In the genomic region with DNA sequence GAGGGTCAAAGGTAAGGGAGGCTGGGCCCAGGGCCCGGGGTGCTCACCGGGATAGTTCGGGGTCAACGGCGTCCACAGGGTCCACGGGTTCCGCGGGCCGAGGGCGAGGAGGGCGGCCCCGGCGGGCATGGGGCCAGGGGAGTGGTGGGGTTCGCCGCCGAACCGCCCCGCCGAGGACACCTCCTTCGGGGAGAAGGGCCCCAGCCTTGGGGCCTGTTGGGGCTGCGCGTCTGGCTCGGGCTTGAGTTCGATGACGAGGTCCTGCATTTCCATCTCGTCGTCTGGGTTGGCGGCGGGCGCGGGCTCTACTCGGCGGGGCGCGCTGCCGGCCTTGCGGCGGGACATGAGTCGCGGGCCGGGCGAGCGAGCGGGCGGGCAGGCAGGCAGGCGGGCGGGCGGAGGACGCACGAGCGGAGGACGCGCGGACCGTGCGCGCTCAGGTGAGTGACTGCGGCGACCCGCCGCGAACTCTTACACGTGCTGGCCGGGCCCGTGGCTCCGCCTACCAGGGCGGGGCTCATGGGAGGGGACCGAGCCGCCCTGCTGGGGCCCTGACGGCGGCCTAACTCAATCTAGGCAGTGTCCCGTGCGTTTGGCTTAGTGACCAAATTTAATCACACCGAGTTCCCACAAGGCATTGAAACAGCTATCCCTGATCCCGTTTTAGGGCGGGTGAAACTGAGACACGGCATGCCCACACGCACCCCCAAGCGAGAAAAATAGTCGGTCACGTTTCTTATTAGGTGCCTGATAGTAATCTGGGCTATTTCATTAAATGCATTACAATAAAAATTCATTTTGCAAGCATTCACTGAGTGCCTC, we compare ENCODE assay signal across 1 cellular context.
TF ChIP-seq lines count a peak whose summit lies in the region.

A gene (minus strand): TSS at position 450 of the 822 bp plus-strand sequence. CDS start 105 bp downstream, at position 345.

TF ChIP-seq in GM12878, 131 proteins besides CTCF, POLR2A, EP300 and RAD21 (continued from another document and continues in another):
- TF ChIP-seq, protein P1, sequence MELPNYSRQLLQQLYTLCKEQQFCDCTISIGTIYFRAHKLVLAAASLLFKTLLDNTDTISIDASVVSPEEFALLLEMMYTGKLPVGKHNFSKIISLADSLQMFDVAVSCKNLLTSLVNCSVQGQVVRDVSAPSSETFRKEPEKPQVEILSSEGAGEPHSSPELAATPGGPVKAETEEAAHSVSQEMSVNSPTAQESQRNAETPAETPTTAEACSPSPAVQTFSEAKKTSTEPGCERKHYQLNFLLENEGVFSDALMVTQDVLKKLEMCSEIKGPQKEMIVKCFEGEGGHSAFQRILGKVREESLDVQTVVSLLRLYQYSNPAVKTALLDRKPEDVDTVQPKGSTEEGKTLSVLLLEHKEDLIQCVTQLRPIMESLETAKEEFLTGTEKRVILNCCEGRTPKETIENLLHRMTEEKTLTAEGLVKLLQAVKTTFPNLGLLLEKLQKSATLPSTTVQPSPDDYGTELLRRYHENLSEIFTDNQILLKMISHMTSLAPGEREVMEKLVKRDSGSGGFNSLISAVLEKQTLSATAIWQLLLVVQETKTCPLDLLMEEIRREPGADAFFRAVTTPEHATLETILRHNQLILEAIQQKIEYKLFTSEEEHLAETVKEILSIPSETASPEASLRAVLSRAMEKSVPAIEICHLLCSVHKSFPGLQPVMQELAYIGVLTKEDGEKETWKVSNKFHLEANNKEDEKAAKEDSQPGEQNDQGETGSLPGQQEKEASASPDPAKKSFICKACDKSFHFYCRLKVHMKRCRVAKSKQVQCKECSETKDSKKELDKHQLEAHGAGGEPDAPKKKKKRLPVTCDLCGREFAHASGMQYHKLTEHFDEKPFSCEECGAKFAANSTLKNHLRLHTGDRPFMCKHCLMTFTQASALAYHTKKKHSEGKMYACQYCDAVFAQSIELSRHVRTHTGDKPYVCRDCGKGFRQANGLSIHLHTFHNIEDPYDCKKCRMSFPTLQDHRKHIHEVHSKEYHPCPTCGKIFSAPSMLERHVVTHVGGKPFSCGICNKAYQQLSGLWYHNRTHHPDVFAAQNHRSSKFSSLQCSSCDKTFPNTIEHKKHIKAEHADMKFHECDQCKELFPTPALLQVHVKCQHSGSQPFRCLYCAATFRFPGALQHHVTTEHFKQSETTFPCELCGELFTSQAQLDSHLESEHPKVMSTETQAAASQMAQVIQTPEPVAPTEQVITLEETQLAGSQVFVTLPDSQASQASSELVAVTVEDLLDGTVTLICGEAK (IDR thresholded peaks at IDR 0.05; ENCODE audit: borderline replicate concordance) = no peak
- TF ChIP-seq, protein P2, sequence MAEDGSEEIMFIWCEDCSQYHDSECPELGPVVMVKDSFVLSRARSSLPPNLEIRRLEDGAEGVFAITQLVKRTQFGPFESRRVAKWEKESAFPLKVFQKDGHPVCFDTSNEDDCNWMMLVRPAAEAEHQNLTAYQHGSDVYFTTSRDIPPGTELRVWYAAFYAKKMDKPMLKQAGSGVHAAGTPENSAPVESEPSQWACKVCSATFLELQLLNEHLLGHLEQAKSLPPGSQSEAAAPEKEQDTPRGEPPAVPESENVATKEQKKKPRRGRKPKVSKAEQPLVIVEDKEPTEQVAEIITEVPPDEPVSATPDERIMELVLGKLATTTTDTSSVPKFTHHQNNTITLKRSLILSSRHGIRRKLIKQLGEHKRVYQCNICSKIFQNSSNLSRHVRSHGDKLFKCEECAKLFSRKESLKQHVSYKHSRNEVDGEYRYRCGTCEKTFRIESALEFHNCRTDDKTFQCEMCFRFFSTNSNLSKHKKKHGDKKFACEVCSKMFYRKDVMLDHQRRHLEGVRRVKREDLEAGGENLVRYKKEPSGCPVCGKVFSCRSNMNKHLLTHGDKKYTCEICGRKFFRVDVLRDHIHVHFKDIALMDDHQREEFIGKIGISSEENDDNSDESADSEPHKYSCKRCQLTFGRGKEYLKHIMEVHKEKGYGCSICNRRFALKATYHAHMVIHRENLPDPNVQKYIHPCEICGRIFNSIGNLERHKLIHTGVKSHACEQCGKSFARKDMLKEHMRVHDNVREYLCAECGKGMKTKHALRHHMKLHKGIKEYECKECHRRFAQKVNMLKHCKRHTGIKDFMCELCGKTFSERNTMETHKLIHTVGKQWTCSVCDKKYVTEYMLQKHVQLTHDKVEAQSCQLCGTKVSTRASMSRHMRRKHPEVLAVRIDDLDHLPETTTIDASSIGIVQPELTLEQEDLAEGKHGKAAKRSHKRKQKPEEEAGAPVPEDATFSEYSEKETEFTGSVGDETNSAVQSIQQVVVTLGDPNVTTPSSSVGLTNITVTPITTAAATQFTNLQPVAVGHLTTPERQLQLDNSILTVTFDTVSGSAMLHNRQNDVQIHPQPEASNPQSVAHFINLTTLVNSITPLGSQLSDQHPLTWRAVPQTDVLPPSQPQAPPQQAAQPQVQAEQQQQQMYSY (CRISPR knock-in tag; IDR thresholded peaks at IDR 0.05) = no peak
- TF ChIP-seq, protein P3, sequence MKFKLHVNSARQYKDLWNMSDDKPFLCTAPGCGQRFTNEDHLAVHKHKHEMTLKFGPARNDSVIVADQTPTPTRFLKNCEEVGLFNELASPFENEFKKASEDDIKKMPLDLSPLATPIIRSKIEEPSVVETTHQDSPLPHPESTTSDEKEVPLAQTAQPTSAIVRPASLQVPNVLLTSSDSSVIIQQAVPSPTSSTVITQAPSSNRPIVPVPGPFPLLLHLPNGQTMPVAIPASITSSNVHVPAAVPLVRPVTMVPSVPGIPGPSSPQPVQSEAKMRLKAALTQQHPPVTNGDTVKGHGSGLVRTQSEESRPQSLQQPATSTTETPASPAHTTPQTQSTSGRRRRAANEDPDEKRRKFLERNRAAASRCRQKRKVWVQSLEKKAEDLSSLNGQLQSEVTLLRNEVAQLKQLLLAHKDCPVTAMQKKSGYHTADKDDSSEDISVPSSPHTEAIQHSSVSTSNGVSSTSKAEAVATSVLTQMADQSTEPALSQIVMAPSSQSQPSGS (IDR thresholded peaks at IDR 0.05; ENCODE audit: low read length) = no peak
- TF ChIP-seq NRF1 (conservative IDR thresholded peaks at IDR 0.05; ENCODE audit: low read depth, low read length) (no peak), ESRRA (IDR thresholded peaks at IDR 0.05; ENCODE audit: low read length) (no peak), SIX5 (IDR thresholded peaks at IDR 0.05; ENCODE audit: low read depth, low read length, severe bottlenecking) (no peak), TARDBP (IDR thresholded peaks at IDR 0.05; ENCODE audit: borderline replicate concordance) (no peak), GATAD2B (conservative IDR thresholded peaks at IDR 0.05; ENCODE audit: low read depth) (peak; percentile 82), MTA2 (IDR thresholded peaks at IDR 0.05; ENCODE audit: low read depth) (no peak), KDM1A (IDR thresholded peaks at IDR 0.05; ENCODE audit: borderline replicate concordance) (no peak), WRNIP1 (IDR thresholded peaks at IDR 0.05; ENCODE audit: borderline replicate concordance, low read depth, low read length) (no peak), POLR2AphosphoS5 (IDR thresholded peaks at IDR 0.05; ENCODE audit: low read length) (peak; percentile 79), EED (IDR thresholded peaks at IDR 0.05; ENCODE audit: low read depth) (no peak), RB1 (IDR thresholded peaks at IDR 0.05; ENCODE audit: borderline replicate concordance) (peak; percentile 43; the same call in 1 of the 2 replicates)
- TF ChIP-seq, protein P4, sequence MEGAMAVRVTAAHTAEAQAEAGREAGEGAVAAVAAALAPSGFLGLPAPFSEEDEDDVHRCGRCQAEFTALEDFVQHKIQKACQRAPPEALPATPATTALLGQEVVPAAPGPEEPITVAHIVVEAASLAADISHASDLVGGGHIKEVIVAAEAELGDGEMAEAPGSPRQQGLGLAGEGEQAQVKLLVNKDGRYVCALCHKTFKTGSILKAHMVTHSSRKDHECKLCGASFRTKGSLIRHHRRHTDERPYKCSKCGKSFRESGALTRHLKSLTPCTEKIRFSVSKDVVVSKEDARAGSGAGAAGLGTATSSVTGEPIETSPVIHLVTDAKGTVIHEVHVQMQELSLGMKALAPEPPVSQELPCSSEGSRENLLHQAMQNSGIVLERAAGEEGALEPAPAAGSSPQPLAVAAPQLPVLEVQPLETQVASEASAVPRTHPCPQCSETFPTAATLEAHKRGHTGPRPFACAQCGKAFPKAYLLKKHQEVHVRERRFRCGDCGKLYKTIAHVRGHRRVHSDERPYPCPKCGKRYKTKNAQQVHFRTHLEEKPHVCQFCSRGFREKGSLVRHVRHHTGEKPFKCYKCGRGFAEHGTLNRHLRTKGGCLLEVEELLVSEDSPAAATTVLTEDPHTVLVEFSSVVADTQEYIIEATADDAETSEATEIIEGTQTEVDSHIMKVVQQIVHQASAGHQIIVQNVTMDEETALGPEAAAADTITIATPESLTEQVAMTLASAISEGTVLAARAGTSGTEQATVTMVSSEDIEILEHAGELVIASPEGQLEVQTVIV (IDR thresholded peaks at IDR 0.05; ENCODE audit: borderline replicate concordance, partially characterized antibody) = no peak
- TF ChIP-seq, protein P5, sequence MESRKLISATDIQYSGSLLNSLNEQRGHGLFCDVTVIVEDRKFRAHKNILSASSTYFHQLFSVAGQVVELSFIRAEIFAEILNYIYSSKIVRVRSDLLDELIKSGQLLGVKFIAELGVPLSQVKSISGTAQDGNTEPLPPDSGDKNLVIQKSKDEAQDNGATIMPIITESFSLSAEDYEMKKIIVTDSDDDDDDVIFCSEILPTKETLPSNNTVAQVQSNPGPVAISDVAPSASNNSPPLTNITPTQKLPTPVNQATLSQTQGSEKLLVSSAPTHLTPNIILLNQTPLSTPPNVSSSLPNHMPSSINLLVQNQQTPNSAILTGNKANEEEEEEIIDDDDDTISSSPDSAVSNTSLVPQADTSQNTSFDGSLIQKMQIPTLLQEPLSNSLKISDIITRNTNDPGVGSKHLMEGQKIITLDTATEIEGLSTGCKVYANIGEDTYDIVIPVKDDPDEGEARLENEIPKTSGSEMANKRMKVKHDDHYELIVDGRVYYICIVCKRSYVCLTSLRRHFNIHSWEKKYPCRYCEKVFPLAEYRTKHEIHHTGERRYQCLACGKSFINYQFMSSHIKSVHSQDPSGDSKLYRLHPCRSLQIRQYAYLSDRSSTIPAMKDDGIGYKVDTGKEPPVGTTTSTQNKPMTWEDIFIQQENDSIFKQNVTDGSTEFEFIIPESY (IDR thresholded peaks at IDR 0.05) = no peak
- TF ChIP-seq, protein P6, sequence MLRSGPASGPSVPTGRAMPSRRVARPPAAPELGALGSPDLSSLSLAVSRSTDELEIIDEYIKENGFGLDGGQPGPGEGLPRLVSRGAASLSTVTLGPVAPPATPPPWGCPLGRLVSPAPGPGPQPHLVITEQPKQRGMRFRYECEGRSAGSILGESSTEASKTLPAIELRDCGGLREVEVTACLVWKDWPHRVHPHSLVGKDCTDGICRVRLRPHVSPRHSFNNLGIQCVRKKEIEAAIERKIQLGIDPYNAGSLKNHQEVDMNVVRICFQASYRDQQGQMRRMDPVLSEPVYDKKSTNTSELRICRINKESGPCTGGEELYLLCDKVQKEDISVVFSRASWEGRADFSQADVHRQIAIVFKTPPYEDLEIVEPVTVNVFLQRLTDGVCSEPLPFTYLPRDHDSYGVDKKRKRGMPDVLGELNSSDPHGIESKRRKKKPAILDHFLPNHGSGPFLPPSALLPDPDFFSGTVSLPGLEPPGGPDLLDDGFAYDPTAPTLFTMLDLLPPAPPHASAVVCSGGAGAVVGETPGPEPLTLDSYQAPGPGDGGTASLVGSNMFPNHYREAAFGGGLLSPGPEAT (IDR thresholded peaks at IDR 0.05; ENCODE audit: low read depth) = no peak
- TF ChIP-seq, protein P7, sequence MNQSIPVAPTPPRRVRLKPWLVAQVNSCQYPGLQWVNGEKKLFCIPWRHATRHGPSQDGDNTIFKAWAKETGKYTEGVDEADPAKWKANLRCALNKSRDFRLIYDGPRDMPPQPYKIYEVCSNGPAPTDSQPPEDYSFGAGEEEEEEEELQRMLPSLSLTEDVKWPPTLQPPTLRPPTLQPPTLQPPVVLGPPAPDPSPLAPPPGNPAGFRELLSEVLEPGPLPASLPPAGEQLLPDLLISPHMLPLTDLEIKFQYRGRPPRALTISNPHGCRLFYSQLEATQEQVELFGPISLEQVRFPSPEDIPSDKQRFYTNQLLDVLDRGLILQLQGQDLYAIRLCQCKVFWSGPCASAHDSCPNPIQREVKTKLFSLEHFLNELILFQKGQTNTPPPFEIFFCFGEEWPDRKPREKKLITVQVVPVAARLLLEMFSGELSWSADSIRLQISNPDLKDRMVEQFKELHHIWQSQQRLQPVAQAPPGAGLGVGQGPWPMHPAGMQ (IDR thresholded peaks at IDR 0.05; ENCODE audit: borderline replicate concordance) = no peak
- TF ChIP-seq, protein P8, sequence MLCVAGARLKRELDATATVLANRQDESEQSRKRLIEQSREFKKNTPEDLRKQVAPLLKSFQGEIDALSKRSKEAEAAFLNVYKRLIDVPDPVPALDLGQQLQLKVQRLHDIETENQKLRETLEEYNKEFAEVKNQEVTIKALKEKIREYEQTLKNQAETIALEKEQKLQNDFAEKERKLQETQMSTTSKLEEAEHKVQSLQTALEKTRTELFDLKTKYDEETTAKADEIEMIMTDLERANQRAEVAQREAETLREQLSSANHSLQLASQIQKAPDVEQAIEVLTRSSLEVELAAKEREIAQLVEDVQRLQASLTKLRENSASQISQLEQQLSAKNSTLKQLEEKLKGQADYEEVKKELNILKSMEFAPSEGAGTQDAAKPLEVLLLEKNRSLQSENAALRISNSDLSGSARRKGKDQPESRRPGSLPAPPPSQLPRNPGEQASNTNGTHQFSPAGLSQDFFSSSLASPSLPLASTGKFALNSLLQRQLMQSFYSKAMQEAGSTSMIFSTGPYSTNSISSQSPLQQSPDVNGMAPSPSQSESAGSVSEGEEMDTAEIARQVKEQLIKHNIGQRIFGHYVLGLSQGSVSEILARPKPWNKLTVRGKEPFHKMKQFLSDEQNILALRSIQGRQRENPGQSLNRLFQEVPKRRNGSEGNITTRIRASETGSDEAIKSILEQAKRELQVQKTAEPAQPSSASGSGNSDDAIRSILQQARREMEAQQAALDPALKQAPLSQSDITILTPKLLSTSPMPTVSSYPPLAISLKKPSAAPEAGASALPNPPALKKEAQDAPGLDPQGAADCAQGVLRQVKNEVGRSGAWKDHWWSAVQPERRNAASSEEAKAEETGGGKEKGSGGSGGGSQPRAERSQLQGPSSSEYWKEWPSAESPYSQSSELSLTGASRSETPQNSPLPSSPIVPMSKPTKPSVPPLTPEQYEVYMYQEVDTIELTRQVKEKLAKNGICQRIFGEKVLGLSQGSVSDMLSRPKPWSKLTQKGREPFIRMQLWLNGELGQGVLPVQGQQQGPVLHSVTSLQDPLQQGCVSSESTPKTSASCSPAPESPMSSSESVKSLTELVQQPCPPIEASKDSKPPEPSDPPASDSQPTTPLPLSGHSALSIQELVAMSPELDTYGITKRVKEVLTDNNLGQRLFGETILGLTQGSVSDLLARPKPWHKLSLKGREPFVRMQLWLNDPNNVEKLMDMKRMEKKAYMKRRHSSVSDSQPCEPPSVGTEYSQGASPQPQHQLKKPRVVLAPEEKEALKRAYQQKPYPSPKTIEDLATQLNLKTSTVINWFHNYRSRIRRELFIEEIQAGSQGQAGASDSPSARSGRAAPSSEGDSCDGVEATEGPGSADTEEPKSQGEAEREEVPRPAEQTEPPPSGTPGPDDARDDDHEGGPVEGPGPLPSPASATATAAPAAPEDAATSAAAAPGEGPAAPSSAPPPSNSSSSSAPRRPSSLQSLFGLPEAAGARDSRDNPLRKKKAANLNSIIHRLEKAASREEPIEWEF (IDR thresholded peaks at IDR 0.05; ENCODE audit: insufficient replicate concordance, low read depth, low read length) = no peak
